12 cellular contexts compared by ENCODE assay signal in genomic region chr5:140551872-140552271, GRCh38. TPM values are rescaled to one million over a fixed set of nuclear protein-coding genes. Genes with fewer than 3 reads are reported as not detected.
"Had no signal": no experiment of that assay in that cellular context is flagged by ENCODE, and none has a peak within 500 bp of the region (broad histone marks: within the 10 kb centered on the region; RNA-seq: fewer than 3 reads in every experiment).

No MANE protein-coding gene starts in this region.

- H3K4me3 Mint-ChIP-seq: activated B cell treated with CpG ODN at 0.5 μM for 24 hours; T-helper 1 cell treated with Interleukin-12 subunit alpha and Interleukin-12 subunit beta and Interleukin-4 antibody, amounts not matched to agents 30 μg/mL and 1 μg/mL, for 36 hours had no signal

- ATAC-seq: foreskin keratinocyte, pancreas, Right ventricle myocardium inferior had no signal

- H3K9me3 Mint-ChIP-seq: activated B cell treated with CpG ODN at 0.5 μM for 24 hours; T-helper 1 cell treated with Interleukin-12 subunit alpha and Interleukin-12 subunit beta and Interleukin-4 antibody, amounts not matched to agents 30 μg/mL and 1 μg/mL, for 36 hours had no signal

- DNase-seq: activated B cell treated with CpG ODN at 0.5 μM for 24 hours; activated CD4-positive, alpha-beta T cell treated with anti-CD3 and anti-CD28 coated beads, Interleukin-2, amount 50 U/mL, for 1 hour; activated effector memory CD4-positive, alpha-beta T cell treated with Interleukin-2 at 50 U/mL for 16 hours; foreskin keratinocyte; pancreas; SK-N-SH; stimulated activated CD4-positive, alpha-beta T cell treated with anti-CD3 and anti-CD28 coated beads, Interleukin-15, amount 100 ng/mL, for 24 hours; stimulated activated CD4-positive, alpha-beta T cell treated with anti-CD3 and anti-CD28 coated beads, Interleukin-4, amount 100 ng/mL, for 4 hours; upper lobe of left lung had no signal

- H3K4me3 ChIP-seq: pancreas, upper lobe of left lung had no signal

- H3K27me3 ChIP-seq: foreskin keratinocyte, pancreas, upper lobe of left lung had no signal

- H3K27ac ChIP-seq: foreskin keratinocyte, pancreas, upper lobe of left lung had no signal

- H3K27me3 Mint-ChIP-seq: activated B cell treated with CpG ODN at 0.5 μM for 24 hours had no signal

- H3K9me3 ChIP-seq: pancreas, SK-N-SH, upper lobe of left lung had no signal

RNA-seq across cellular contexts. Expression of gene EIF4EBP3, which starts 4.4 kb away (rescaled TPM):
- total RNA-seq: skeletal muscle tissue had no signal
